Comparison of ENCODE assay signal across 8 cellular contexts in the genomic region with DNA sequence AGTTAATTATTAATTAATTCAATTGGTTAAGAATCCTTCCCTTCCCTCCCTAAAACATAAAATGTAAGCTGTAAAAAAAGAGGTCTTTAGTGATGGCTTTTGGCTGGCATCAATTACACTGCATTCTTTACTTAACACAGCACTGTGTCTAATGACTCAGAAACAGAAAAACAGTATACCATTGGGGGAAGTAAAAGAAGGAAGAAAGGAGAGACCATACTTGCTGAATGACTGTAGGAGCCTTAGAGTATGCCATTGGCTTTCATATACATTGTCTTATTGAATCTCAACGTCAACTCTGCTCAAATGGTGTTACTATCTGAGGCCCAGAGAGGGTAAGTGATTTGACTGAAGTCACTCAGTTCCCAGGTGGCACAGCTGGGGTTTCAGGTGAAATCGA. TPM values are rescaled to one million over a fixed set of nuclear protein-coding genes. Genes with fewer than 3 reads are reported as not detected.
DNase-seq lines count a peak whose midpoint lies in the region; ATAC-seq lines count a peak whose summit lies in the region.

No MANE protein-coding gene starts in this region.

- H3K14ac ChIP-seq in neuronal stem cell (ENCODE audit: low read length) = no peak overlapping the region

- no peak overlapping the region for H2BK15ac ChIP-seq in neuronal stem cell (ENCODE audit: low read length)

- H3K27ac ChIP-seq in neuronal stem cell (replicated peaks; ENCODE audit: low read length) = no peak overlapping the region

- peak; percentile 99 for ATAC-seq in GM18868 (IDR thresholded peaks at IDR 0.05; ENCODE audit: unreplicated experiment)
- peak; percentile 96 for ATAC-seq in HG02642 (IDR thresholded peaks at IDR 0.05; ENCODE audit: poor library complexity, unreplicated experiment)
- peak; percentile 15 for ATAC-seq in left lobe of liver

- H3K4me3 ChIP-seq in neuronal stem cell (ENCODE audit: low read length in 2 of 2) = no peak overlapping the region

- DNase-seq in M059J (ENCODE audit: low read depth) (peak; percentile 36), left lobe of liver (ENCODE audit: low spot score) (no peak), DMS53 treated with DMSO at 0.1 percent for 48 hours (lab: John Stamatoyannopoulos, UW; ENCODE audit: unreplicated experiment) (no peak), DMS79 (lab: John Stamatoyannopoulos, UW) (no peak), NCI-H1417 treated with DMSO at 0.1 percent for 48 hours (lab: John Stamatoyannopoulos, UW) (no peak), neuronal stem cell (ENCODE audit: low spot score) (no peak)

- H3K4ac ChIP-seq in neuronal stem cell (ENCODE audit: low read length) = no peak overlapping the region

- H3K9ac ChIP-seq in neuronal stem cell (ENCODE audit: low read depth, low read length, poor library complexity) = no peak overlapping the region

- no peaks in the 10 kb centered on the region for H3K79me1 ChIP-seq in neuronal stem cell (ENCODE audit: low read depth, low read length)

- H2BK12ac ChIP-seq in neuronal stem cell (ENCODE audit: low read length) = no peak overlapping the region

- no peaks in the 10 kb centered on the region for H3K9me3 ChIP-seq in neuronal stem cell (replicated peaks in 1 of 2; ENCODE audit: control insufficient read depth in 2 of 2, insufficient read depth in 1 of 2, low read depth in 1 of 2, low read length in 2 of 2)

- no peak overlapping the region for H4K8ac ChIP-seq in neuronal stem cell (ENCODE audit: low read depth, low read length)

- WGBS in neuronal stem cell (ENCODE audit: extremely low coverage in 2 of 2, insufficient read length in 2 of 2, insufficient replicate concordance in 1 of 2), 2 donors = no CpG with 5 or more reads among the region's 2 CpGs

- peaks cover 1 to 10% of the 10 kb centered on the region in 2 donors for H3K4me1 ChIP-seq in neuronal stem cell (ENCODE audit: control insufficient read depth in 2 of 2, insufficient read depth in 1 of 2, low read depth in 1 of 2, low read length in 2 of 2)

- no peaks in the 10 kb centered on the region for H3K27me3 ChIP-seq in neuronal stem cell (ENCODE audit: control insufficient read depth in 3 of 3, insufficient read depth in 3 of 3, low read depth in 1 of 3, low read length in 3 of 3)

- H3K36me3 ChIP-seq in neuronal stem cell (replicated peaks in 1 of 2; ENCODE audit: control insufficient read depth in 2 of 2, insufficient read depth in 2 of 2, low read length in 2 of 2) = no peaks in the 10 kb centered on the region

- no peak overlapping the region for H2AK5ac ChIP-seq in neuronal stem cell (ENCODE audit: low read depth, low read length)

- no peak overlapping the region for H3K18ac ChIP-seq in neuronal stem cell (ENCODE audit: low read length)

- no peak overlapping the region for H4K91ac ChIP-seq in neuronal stem cell (ENCODE audit: low read depth, low read length, poor library complexity)

- no peak overlapping the region for H3K23ac ChIP-seq in neuronal stem cell (ENCODE audit: low read depth, low read length, poor library complexity)

- H2BK5ac ChIP-seq in neuronal stem cell (ENCODE audit: low read length) = no peak overlapping the region

- no peak overlapping the region for H2BK120ac ChIP-seq in neuronal stem cell (ENCODE audit: low read depth, low read length)

- no peak overlapping the region for H3K4me2 ChIP-seq in neuronal stem cell (ENCODE audit: insufficient read depth, low read length, poor library complexity, severe bottlenecking)

- no peak overlapping the region for H2AFZ ChIP-seq in neuronal stem cell (ENCODE audit: low read length)

RNA-seq across cellular contexts. Expression of a gene that starts 18.4 kb away (rescaled TPM):
- total RNA-seq in M059J (2014; rRNA removed; shearing (Covaris generic)) = 273 and 282 TPM in 2 replicates
- total RNA-seq in left lobe of liver = 79.7 TPM
- polyA plus RNA-seq in neuronal stem cell (2013, experiment 1 of 2) = 86.8 TPM
- 86.7 TPM for polyA plus RNA-seq in neuronal stem cell (2013, experiment 2 of 2)

Comparison
In these comparisons a context has a peak if more than half of its experiments do, and no peak if none do; other contexts are left out.
1. ATAC-seq: peak in every context shown above with its lines; median percentile 99 in GM18868; 96 in HG02642; 15 in left lobe of liver.